1 cellular context compared by ENCODE assay signal in genomic region chr17:72771734-72772133, GRCh38.
TF ChIP-seq lines count a peak whose summit lies in the region.

No MANE protein-coding gene starts in this region.

TF ChIP-seq in WTC11, 78 proteins besides CTCF, POLR2A, EP300 and RAD21 (continued from another document):
- TF ChIP-seq E2F5 (CRISPR knock-in tag; IDR thresholded peaks at IDR 0.05) (no peak), ZNF138 (CRISPR knock-in tag; conservative IDR thresholded peaks at IDR 0.05) (no peak), ZNF532 (CRISPR knock-in tag; IDR thresholded peaks at IDR 0.05; ENCODE audit: borderline replicate concordance) (no peak), AR (CRISPR knock-in tag; IDR thresholded peaks at IDR 0.05) (no peak), IRF1 (CRISPR knock-in tag; IDR thresholded peaks at IDR 0.05) (no peak), GRHL2 (CRISPR knock-in tag; IDR thresholded peaks at IDR 0.05; ENCODE audit: insufficient replicate concordance, severe bottlenecking) (no peak), CDX4 (CRISPR knock-in tag; IDR thresholded peaks at IDR 0.05; ENCODE audit: borderline replicate concordance) (no peak), ZNF263 (CRISPR knock-in tag; IDR thresholded peaks at IDR 0.05; ENCODE audit: low read depth) (no peak), SMAD3 (CRISPR knock-in tag; IDR thresholded peaks at IDR 0.05; ENCODE audit: borderline replicate concordance) (no peak), FOXJ3 (CRISPR knock-in tag; IDR thresholded peaks at IDR 0.05; ENCODE audit: borderline replicate concordance) (no peak), ARID4B (CRISPR knock-in tag; IDR thresholded peaks at IDR 0.05; ENCODE audit: borderline replicate concordance) (no peak)
